Comparison of ENCODE assay signal across 8 cellular contexts in the genomic region with DNA sequence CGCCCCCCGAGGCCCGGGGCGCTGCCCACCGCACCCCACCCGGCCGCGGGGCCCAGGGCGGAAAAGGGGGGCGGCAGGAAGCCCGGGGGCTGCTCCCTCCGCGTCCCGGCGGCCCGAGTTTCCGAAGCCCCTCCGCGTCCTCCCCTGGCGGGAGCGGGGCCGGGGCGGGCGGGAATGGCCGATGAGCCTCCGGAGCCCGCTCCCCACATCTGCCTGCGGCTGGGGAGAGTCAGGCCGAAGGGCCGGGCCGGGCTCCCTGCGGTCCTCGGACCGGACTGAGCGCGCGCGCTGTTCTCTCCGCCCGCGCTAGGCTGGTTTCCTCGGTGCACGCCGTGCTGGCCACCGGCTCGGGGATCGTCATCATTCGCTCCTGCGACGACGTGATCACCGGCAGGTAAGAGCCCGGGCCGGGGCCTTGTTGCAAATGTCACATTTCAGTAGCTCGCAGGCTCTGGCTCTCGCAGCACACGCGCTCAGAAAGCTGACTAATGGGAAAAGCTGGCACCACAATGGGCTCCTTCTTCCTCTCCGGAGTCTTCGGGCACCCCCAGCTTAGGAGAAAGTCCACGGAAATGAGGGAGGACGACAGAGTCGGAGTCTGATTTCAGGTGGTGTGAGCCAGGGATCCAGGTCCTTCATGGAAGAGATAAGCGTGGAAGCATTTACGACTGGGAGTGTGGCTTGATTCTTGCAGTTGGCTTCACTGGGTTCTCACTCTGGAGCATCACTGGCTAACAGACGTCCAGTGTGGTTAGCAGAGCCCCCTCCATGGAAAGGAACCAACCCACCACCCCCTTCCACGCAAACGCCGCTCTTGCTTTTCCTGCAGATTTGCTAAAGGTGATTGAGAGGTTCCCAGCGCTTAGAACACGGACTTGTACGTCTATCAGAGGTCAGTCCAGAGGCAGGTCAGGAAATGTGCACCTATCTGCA. TPM values are rescaled to one million over a fixed set of nuclear protein-coding genes. Genes with fewer than 3 reads are reported as not detected.
DNase-seq lines count a peak whose midpoint lies in the region; ATAC-seq, FAIRE-seq and TF ChIP-seq lines count a peak whose summit lies in the region.

No MANE protein-coding gene starts in this region.

- peaks cover 9% of the 10 kb centered on the region for H3K4me1 Mint-ChIP-seq in endodermal cell

- peaks cover 41% of the 10 kb centered on the region for H3K27me3 Mint-ChIP-seq in endodermal cell (ENCODE audit: insufficient read depth)

- H3K4me1 ChIP-seq in endodermal cell (ENCODE audit: control insufficient read depth, insufficient read depth, low read length) (peaks cover 3% of the 10 kb centered on the region), mononuclear cell (ENCODE audit: insufficient read depth, low read length) (peaks cover 12% of the 10 kb centered on the region)

- H3K36me3 ChIP-seq in endodermal cell (ENCODE audit: control insufficient read depth, insufficient read depth, low read length), result peaks cover 32% of the 10 kb centered on the region

- ATAC-seq in GM19035 (IDR thresholded peaks at IDR 0.05; ENCODE audit: unreplicated experiment), result peak; percentile 40
- no peak for ATAC-seq in HG03565 (IDR thresholded peaks at IDR 0.05; ENCODE audit: unreplicated experiment)

- H3K9me3 ChIP-seq in endodermal cell (ENCODE audit: control insufficient read depth, low read length) (no peaks in the 10 kb centered on the region), mononuclear cell (ENCODE audit: low read depth, low read length) (no peaks in the 10 kb centered on the region)

- peaks cover 18% of the 10 kb centered on the region for H3K36me3 Mint-ChIP-seq in endodermal cell (ENCODE audit: low read depth)

- H3K27ac ChIP-seq in endodermal cell (ENCODE audit: low read depth, low read length), result no peak overlapping the region
- peak overlapping the region; percentile 26 for H3K27ac ChIP-seq in substantia nigra (ENCODE audit: low read depth, low read length, poor library complexity, severe bottlenecking)

- H3K27me3 ChIP-seq in endodermal cell (ENCODE audit: control insufficient read depth, insufficient read depth, low read length, poor library complexity, severe bottlenecking) (peaks cover 7% of the 10 kb centered on the region), mononuclear cell (ENCODE audit: insufficient read depth, low read length) (peaks cover 21% of the 10 kb centered on the region)

- WGBS in endodermal cell (ENCODE audit: insufficient coverage in 1 of 2, insufficient read length in 1 of 2), 2 experiments, result 7 to 16% methylated on average over 27 to 72 of the region's 72 CpGs

- H3K4me3 ChIP-seq in endodermal cell (ENCODE audit: low read length) (peak overlapping the region; percentile 86), mononuclear cell (ENCODE audit: low read length) (peak overlapping the region; percentile 36)

- H3K27ac Mint-ChIP-seq in endodermal cell, result peak overlapping the region; percentile 70

- H3K9me3 Mint-ChIP-seq in endodermal cell, result no peaks in the 10 kb centered on the region

- no peak for TF ChIP-seq CTCF in endodermal cell (conservative IDR thresholded peaks at IDR 0.05)

- peak overlapping the region; percentile 29 for H3K9ac ChIP-seq in endodermal cell (ENCODE audit: extremely low read depth, low read length, poor library complexity, severe bottlenecking)

- peak overlapping the region; percentile 81 for H3K4me3 Mint-ChIP-seq in endodermal cell

- FAIRE-seq in HTR-8/SVneo (lab: Jason Lieb, UNC), result peak; percentile 38

- peak; percentile 40 for DNase-seq in AG08395 (ENCODE audit: low spot score)
- peak; percentile 26 for DNase-seq in HTR-8/SVneo (ENCODE audit: insufficient read length, low spot score)
- DNase-seq in activated CD4-positive, CD25-positive, alpha-beta regulatory T cell treated with anti-CD3 and anti-CD28 coated beads, Interleukin-2, amount 50 U/mL, for 72 hours, result peak; percentile 42
- peak; percentile 86 for DNase-seq in endodermal cell
- peak in 16 of 49 donors; percentile 3 to 41 (median 16) for DNase-seq in substantia nigra (lab: John Stamatoyannopoulos, UW)

RNA-seq across cellular contexts. Expression of a gene that starts 0.7 kb away (rescaled TPM):
- total RNA-seq in endodermal cell, result 10 to 100 TPM; 16.6 to 28.8 TPM
- polyA plus RNA-seq in endodermal cell (2013, experiment 1 of 2), result 17.4 TPM
- polyA plus RNA-seq in endodermal cell (2013, experiment 2 of 2), result 21.0 TPM
- 0.31 TPM for total RNA-seq in mononuclear cell

RNA-seq across cellular contexts. Expression of a gene that starts 18.4 kb away (rescaled TPM):
- total RNA-seq in endodermal cell (10 to 100 TPM; 59.8 to 63.2 TPM), mononuclear cell (16.6 TPM)
- polyA plus RNA-seq in endodermal cell (2013, experiment 1 of 2), result 38.0 TPM
- 39.8 TPM for polyA plus RNA-seq in endodermal cell (2013, experiment 2 of 2)

RNA-seq across cellular contexts. Expression of a gene that starts 19.0 kb away (rescaled TPM):
- 10 to 100 TPM; 30.3 to 36.2 TPM for total RNA-seq in endodermal cell
- 27.3 TPM for polyA plus RNA-seq in endodermal cell (2013, experiment 1 of 2)
- 24.4 TPM for polyA plus RNA-seq in endodermal cell (2013, experiment 2 of 2)
- 10.0 TPM for total RNA-seq in mononuclear cell

RNA-seq across cellular contexts. Expression of a gene that starts 49.0 kb away (rescaled TPM):
- total RNA-seq in endodermal cell, result 10 to 100 TPM; 81.6 to 95.1 TPM
- 58.6 TPM for polyA plus RNA-seq in endodermal cell (2013, experiment 1 of 2)
- 54.5 TPM for polyA plus RNA-seq in endodermal cell (2013, experiment 2 of 2)
- 58.4 TPM for total RNA-seq in mononuclear cell

RNA-seq across cellular contexts. Expression of a gene that starts 49.1 kb away (rescaled TPM):
- total RNA-seq in endodermal cell (10 to 100 TPM; 14.0 to 18.7 TPM), mononuclear cell (40.9 TPM)
- 10.1 TPM for polyA plus RNA-seq in endodermal cell (2013, experiment 1 of 2)
- 10.7 TPM for polyA plus RNA-seq in endodermal cell (2013, experiment 2 of 2)

Comparison
In these comparisons a context has a peak if more than half of its experiments do, and no peak if none do; other contexts are left out.
1. RNA of a gene that starts 0.7 kb away (total RNA-seq): 16.6 to 28.8 TPM in endodermal cell; 0.31 TPM in mononuclear cell (single experiment); every median in the first group is over 10 times any median in the second.